14 cellular contexts compared by ENCODE assay signal in genomic region chr14:99242816-99243795, GRCh38. TPM values are rescaled to one million over a fixed set of nuclear protein-coding genes. Genes with fewer than 3 reads are reported as not detected.
A peak's percentile ranks its signal among the peaks of the same experiment; 100 is the strongest.
DNase-seq lines count a peak whose midpoint lies in the region; ATAC-seq, FAIRE-seq and TF ChIP-seq lines count a peak whose summit lies in the region.
"Had no signal": no experiment of that assay in that cellular context is flagged by ENCODE, and none has a peak within 500 bp of the region (broad histone marks: within the 10 kb centered on the region; RNA-seq: fewer than 3 reads in every experiment).

No MANE protein-coding gene starts in this region.

- H3K4me3 ChIP-seq in H1 (ENCODE audit: extremely low read depth in 1 of 4, insufficient read depth in 2 of 4, low read depth in 3 of 4, low read length in 4 of 4): no peak overlapping the region
- H3K4me3 ChIP-seq: MG63, upper lobe of left lung had no signal

- H2AK5ac ChIP-seq in H1 (ENCODE audit: low read depth, low read length): no peak overlapping the region; the same call in 1 of the 2 replicates

- no peak for FAIRE-seq in H1 (lab: Jason Lieb, UNC)
- FAIRE-seq: A204.1, endometrium had no signal

- ATAC-seq in activated CD4-positive, alpha-beta T cell treated with anti-CD3 and anti-CD28 coated beads for 36 hours: peak; percentile 20
- no peak for ATAC-seq in WTC11
- ATAC-seq in HG02763 (IDR thresholded peaks at IDR 0.05; ENCODE audit: unreplicated experiment): no peak

- H3K9me3 Mint-ChIP-seq in activated CD4-positive, alpha-beta T cell treated with anti-CD3 and anti-CD28 coated beads for 36 hours (ENCODE audit: low read depth): no peaks in the 10 kb centered on the region
- no peaks in the 10 kb centered on the region for H3K9me3 Mint-ChIP-seq in WTC11

- no peak overlapping the region for H3K23ac ChIP-seq in H1 (ENCODE audit: insufficient read length)

- no peak overlapping the region for H2BK15ac ChIP-seq in H1 (ENCODE audit: low read length)

- peaks cover 80% of the 10 kb centered on the region for H3K4me1 Mint-ChIP-seq in activated CD4-positive, alpha-beta T cell treated with anti-CD3 and anti-CD28 coated beads for 36 hours
- peaks cover 85% of the 10 kb centered on the region for H3K4me1 Mint-ChIP-seq in WTC11

- H3K18ac ChIP-seq in H1 (ENCODE audit: extremely low read depth, low read length): no peak overlapping the region

- no peak for TF ChIP-seq EP300 in H1 (IDR thresholded peaks at IDR 0.05; ENCODE audit: borderline replicate concordance in 1 of 2, low read depth in 2 of 2, low read length in 2 of 2)

- peak overlapping the region; percentile 67 for H3K4me3 Mint-ChIP-seq in activated CD4-positive, alpha-beta T cell treated with anti-CD3 and anti-CD28 coated beads for 36 hours
- peak overlapping the region; percentile 73 for H3K4me3 Mint-ChIP-seq in WTC11

- TF ChIP-seq POLR2A in H1 (IDR thresholded peaks at IDR 0.05; ENCODE audit: control extremely low read depth in 1 of 2, low read depth in 2 of 2, low read length in 2 of 2): no peak

- peak overlapping the region; percentile 93 for H3K27ac Mint-ChIP-seq in activated CD4-positive, alpha-beta T cell treated with anti-CD3 and anti-CD28 coated beads for 36 hours
- H3K27ac Mint-ChIP-seq in WTC11: peak overlapping the region; percentile 97

- no peak overlapping the region for H4K8ac ChIP-seq in H1 (ENCODE audit: extremely low read depth, insufficient read depth, low read length)

- H2BK20ac ChIP-seq in H1 (ENCODE audit: low read length): no peak overlapping the region; the same call in 1 of the 2 replicates

- DNase-seq in activated CD4-positive, alpha-beta T cell treated with anti-CD3 and anti-CD28 coated beads for 36 hours: no peak
- DNase-seq in activated CD4-positive, alpha-beta T cell treated with anti-CD3 and anti-CD28 coated beads for 1 hour: no peak
- DNase-seq in WTC11 (ENCODE audit: low spot score) (no peak), H1 (ENCODE audit: low read depth in 1 of 2, low spot score in 2 of 2) (no peak), SKM-1 (lab: John Stamatoyannopoulos, UW; ENCODE audit: unreplicated experiment) (no peak), GM13977 (ENCODE audit: low spot score) (no peak)
- peak in 4 of 6 experiments; percentile 36 to 75 (median 66) for DNase-seq in stimulated activated naive CD4-positive, alpha-beta T cell (lab: John Stamatoyannopoulos, UW)
- DNase-seq: MG63, nucleus accumbens, upper lobe of left lung had no signal

- POLR2A ChIA-PET in activated CD4-positive, alpha-beta T cell treated with anti-CD3 and anti-CD28 coated beads for 36 hours (lab: Charles Lee): interaction anchor here (0.5 to 1.7 kb wide), 6 partner anchors 13 to 1266 kb away, joined by 3 to 5 read pairs (median 4); no protein-coding TSS in a partner anchor
- POLR2A ChIA-PET in WTC11 (lab: Charles Lee) (interaction anchor here (1.3 kb wide), 1 partner anchor 26 kb away, joined by 4 read pairs; no protein-coding TSS in a partner anchor), H1 (lab: Charles Lee; ENCODE audit: partially characterized antibody) (interaction anchor here (1.3 kb wide), 2 partner anchors 18 to 27 kb away, joined by 3 to 4 read pairs; no protein-coding TSS in a partner anchor)

- H3K79me1 ChIP-seq in H1 (ENCODE audit: low read depth, low read length): peaks cover 5% of the 10 kb centered on the region; the same call in 1 of the 2 replicates

- H4K20me1 ChIP-seq in H1 (replicated peaks in 1 of 2; ENCODE audit: control insufficient read depth in 1 of 2, insufficient read depth in 2 of 2, low read length in 2 of 2): peaks cover 3 to 4% of the 10 kb centered on the region in 2 experiments

- H3K14ac ChIP-seq in H1 (ENCODE audit: insufficient read length): no peak overlapping the region

- peaks cover 66% of the 10 kb centered on the region for H3K36me3 Mint-ChIP-seq in activated CD4-positive, alpha-beta T cell treated with anti-CD3 and anti-CD28 coated beads for 36 hours (ENCODE audit: low read depth)
- H3K36me3 Mint-ChIP-seq in WTC11: no peaks in the 10 kb centered on the region

- H2BK5ac ChIP-seq in H1 (ENCODE audit: low read depth, low read length): peak overlapping the region; percentile 54; the same call in 1 of the 2 replicates

- TF ChIP-seq CTCF in WTC11 (IDR thresholded peaks at IDR 0.05): no peak
- no peak for TF ChIP-seq CTCF in H1 (IDR thresholded peaks at IDR 0.05; ENCODE audit: control extremely low read depth in 1 of 3, insufficient read depth in 1 of 3, low read depth in 1 of 3, low read length in 3 of 3)
- no peak for TF ChIP-seq CTCF in GM13977 (IDR thresholded peaks at IDR 0.05; ENCODE audit: extremely low read depth, insufficient read depth, missing control alignments)

- no peaks in the 10 kb centered on the region for H3K9me3 ChIP-seq in H1 (ENCODE audit: insufficient read depth in 2 of 2, low read depth in 1 of 2, low read length in 1 of 2)
- H3K9me3 ChIP-seq: MG63, upper lobe of left lung had no signal

- in situ Hi-C loops in GM13977 (cut with MboI; ENCODE audit: low pct_unique_long_range_greater_than_20kb, low sequenced_read_pairs, unreplicated experiment): no loop called here

- CTCF ChIA-PET in activated CD4-positive, alpha-beta T cell treated with anti-CD3 and anti-CD28 coated beads for 36 hours (lab: Charles Lee): interaction anchor here (0.6 to 2.9 kb wide), 7 partner anchors 8 to 53 kb away, joined by 3 to 7 read pairs (median 4); no protein-coding TSS in a partner anchor
- CTCF ChIA-PET in WTC11 (lab: Charles Lee): interaction anchor here (1.1 to 2.5 kb wide), 4 partner anchors 12 to 150 kb away, joined by 4 to 14 read pairs (median 8); no protein-coding TSS in a partner anchor
- CTCF ChIA-PET in H1 (lab: Charles Lee; ENCODE audit: partially characterized antibody): interaction anchor here (0.8 to 2.1 kb wide), 4 partner anchors 10 to 135 kb away, joined by 3 to 8 read pairs (median 6); no protein-coding TSS in a partner anchor

- peaks cover 7% of the 10 kb centered on the region for H3K23me2 ChIP-seq in H1 (ENCODE audit: low read depth, low read length)

- 71% methylated on average over 10 of the region's 10 CpGs; no CpG with 5 or more reads in 1 of the 2 experiments for WGBS in H1 (ENCODE audit: extremely low coverage in 1 of 2, insufficient coverage in 1 of 2, insufficient read length in 1 of 2, insufficient replicate concordance in 2 of 2, low coverage in 1 of 2, low lambda C conversion rate in 2 of 2, missing lambda C conversion rate in 1 of 2), 2 experiments

- no peak overlapping the region for H2AFZ ChIP-seq in H1 (ENCODE audit: low read length)

- H2BK120ac ChIP-seq in H1 (replicated peaks; ENCODE audit: low read depth, low read length): no peak overlapping the region

- peaks cover 19 to 47% (median 41%) of the 10 kb centered on the region in 4 experiments for H3K4me1 ChIP-seq in H1 (replicated peaks in 1 of 4; ENCODE audit: control insufficient read depth in 3 of 4, insufficient read depth in 4 of 4, low read length in 3 of 4)

- no peak for TF ChIP-seq RAD21 in H1 (IDR thresholded peaks at IDR 0.05 in 1 of 2, conservative IDR thresholded peaks at IDR 0.05 in 1 of 2; ENCODE audit: low read depth in 2 of 2, low read length in 2 of 2)

- peaks cover 0 to 7% (median 3%) of the 10 kb centered on the region in 4 experiments; a peak in 4 of 7 replicates for H3K27me3 ChIP-seq in H1 (replicated peaks in 1 of 4; ENCODE audit: control insufficient read depth in 3 of 4, extremely low read depth in 1 of 4, insufficient read depth in 3 of 4, low read length in 3 of 4)

- H3K56ac ChIP-seq in H1 (replicated peaks; ENCODE audit: insufficient read length, low read depth, low read length): no peak overlapping the region

- intact Hi-C loops in activated CD4-positive, alpha-beta T cell treated with anti-CD3 and anti-CD28 coated beads for 36 hours (cut with DNase I, micrococcal nuclease): loop anchor here in 1 of 2 experiments (1.0 to 5.0 kb wide), 2 partner anchors 8 to 56 kb away; no protein-coding TSS in a partner anchor

- H3K4me2 ChIP-seq in H1 (ENCODE audit: insufficient read depth in 1 of 2, low read depth in 2 of 2, low read length in 2 of 2): peak overlapping the region in 1 of 2 experiments; percentile 75; a peak in 1 of 4 replicates

- H3K9ac ChIP-seq in H1 (replicated peaks in 1 of 4; ENCODE audit: extremely low read depth in 1 of 4, low read depth in 3 of 4, low read length in 3 of 4): no peak overlapping the region

- no peak overlapping the region for H3K4ac ChIP-seq in H1 (replicated peaks; ENCODE audit: insufficient read length, low read depth, low read length)

- no peak overlapping the region for H3K27ac ChIP-seq in H1 (ENCODE audit: low read depth, low read length)

- H3K79me2 ChIP-seq in H1 (ENCODE audit: control insufficient read depth in 1 of 2, insufficient read depth in 2 of 2, low read length in 2 of 2): peaks cover 0 to 69% of the 10 kb centered on the region in 2 experiments; a peak in 3 of 4 replicates

- no peak overlapping the region for H4K91ac ChIP-seq in H1 (replicated peaks; ENCODE audit: insufficient read length, low read length)

- H2BK12ac ChIP-seq in H1 (ENCODE audit: low read depth, low read length): no peak overlapping the region

- no peak overlapping the region for H4K5ac ChIP-seq in H1 (ENCODE audit: insufficient read length, low read depth, low read length)

- H3K36me3 ChIP-seq in H1 (ENCODE audit: control insufficient read depth in 2 of 4, insufficient read depth in 4 of 4, low read length in 3 of 4): no peaks in the 10 kb centered on the region
- H3K36me3 ChIP-seq: MG63, upper lobe of left lung had no signal

- H3K27me3 Mint-ChIP-seq in activated CD4-positive, alpha-beta T cell treated with anti-CD3 and anti-CD28 coated beads for 36 hours: no peaks in the 10 kb centered on the region
- no peaks in the 10 kb centered on the region for H3K27me3 Mint-ChIP-seq in WTC11 (ENCODE audit: low read depth)

TF ChIP-seq in WTC11, 78 proteins besides CTCF, POLR2A, EP300 and RAD21 (continues in another document):
- TF ChIP-seq SP1 (CRISPR knock-in tag; conservative IDR thresholded peaks at IDR 0.05): no peak

TF ChIP-seq in H1, 55 proteins besides CTCF, POLR2A, EP300 and RAD21 (continues in another document):
- TF ChIP-seq GTF2F1 (IDR thresholded peaks at IDR 0.05; ENCODE audit: borderline replicate concordance, low read depth, low read length) (no peak), SP4 (IDR thresholded peaks at IDR 0.05; ENCODE audit: low read length) (no peak)

RNA-seq across cellular contexts. Expression of gene BCL11B, which starts 28.9 kb away (rescaled TPM):
- 10 to 100 TPM; 62.1 to 66.2 TPM for total RNA-seq in activated CD4-positive, alpha-beta T cell treated with anti-CD3 and anti-CD28 coated beads for 36 hours
- total RNA-seq in WTC11 (2021): 6.7 to 9.1 TPM (median 7.2 TPM) in 3 replicates
- total RNA-seq in H1 (2021; fragmentation: NEBNext Ultra II Directional; extraction: Animal tissue kit (Norgen Biotek cat#: 25700)): 5.9 TPM in 2 replicates
- polyA plus RNA-seq in H1 (2011; rRNA removed): 0.63 and 0.80 TPM in 2 replicates
- polyA plus RNA-seq in H1 (2011; cell fraction: cytosol; rRNA removed): 0.85 TPM
- polyA plus RNA-seq in H1 (2011; cell fraction: nucleus; rRNA removed): 1.5 TPM
- 1.1 to 2.2 TPM (median 1.2 TPM) in 4 replicates for polyA plus RNA-seq in H1 (2012, experiment 1 of 2)
- 0.22 TPM for polyA plus RNA-seq in H1 (2012, experiment 2 of 2)
- polyA plus RNA-seq in H1 (2013, experiment 1 of 2): 2.1 TPM
- 2.1 TPM for polyA plus RNA-seq in H1 (2013, experiment 2 of 2)
- polyA minus RNA-seq in H1 (2011; rRNA and poly(A)+ RNA removed): 1.7 and 1.9 TPM in 2 replicates
- 3.2 TPM for polyA minus RNA-seq in H1 (2011; cell fraction: cytosol; rRNA and poly(A)+ RNA removed)
- 4.1 TPM for polyA minus RNA-seq in H1 (2011; cell fraction: nucleus; rRNA and poly(A)+ RNA removed)
- total RNA-seq: NCI-H460 had no signal

Comparison
In these comparisons a context has a peak if more than half of its experiments do, and no peak if none do; other contexts are left out.
1. DNase-seq: peak in stimulated activated naive CD4-positive, alpha-beta T cell (4 of 6); none in activated CD4-positive, alpha-beta T cell treated with anti-CD3 and anti-CD28 coated beads for 36 hours (single experiment), activated CD4-positive, alpha-beta T cell treated with anti-CD3 and anti-CD28 coated beads for 1 hour (single experiment), WTC11 (single experiment), H1 (0 of 2), SKM-1 (single experiment) and GM13977 (single experiment).